In genomic region chr16:28163699-28164584, GRCh38 we compare ENCODE assay signal across 9 cellular contexts. TPM values are rescaled to one million over a fixed set of nuclear protein-coding genes. Genes with fewer than 3 reads are reported as not detected.
A peak's percentile ranks its signal among the peaks of the same experiment; 100 is the strongest.
DNase-seq lines count a peak whose midpoint lies in the region; ATAC-seq, FAIRE-seq and TF ChIP-seq lines count a peak whose summit lies in the region.
"Had no signal": no experiment of that assay in that cellular context is flagged by ENCODE, and none has a peak within 500 bp of the region (broad histone marks: within the 10 kb centered on the region; RNA-seq: fewer than 3 reads in every experiment).

No MANE protein-coding gene starts in this region.

- H3K27ac ChIP-seq in CD4-positive, alpha-beta memory T cell (ENCODE audit: low read depth, low read length) = no peak overlapping the region
- no peak overlapping the region for H3K27ac ChIP-seq in endothelial cell of umbilical vein (ENCODE audit: insufficient read depth, low read depth, low read length)
- peak overlapping the region in 1 of 4 donors; percentile 33 for H3K27ac ChIP-seq in Peyer's patch

- no peaks in the 10 kb centered on the region for H3K9me1 ChIP-seq in endothelial cell of umbilical vein (replicated peaks; ENCODE audit: control insufficient read depth, extremely low read depth, insufficient read depth, low read length)

- no peak for FAIRE-seq in endothelial cell of umbilical vein (lab: Jason Lieb, UNC)

- H3K27me3 ChIP-seq in CD4-positive, alpha-beta memory T cell (ENCODE audit: insufficient read depth, low read length) = no peaks in the 10 kb centered on the region
- no peaks in the 10 kb centered on the region for H3K27me3 ChIP-seq in endothelial cell of umbilical vein (ENCODE audit: control insufficient read depth in 2 of 2, insufficient read depth in 2 of 2, low read length in 2 of 2)
- no peaks in the 10 kb centered on the region for H3K27me3 ChIP-seq in Peyer's patch

- H3K36me3 ChIP-seq in CD4-positive, alpha-beta memory T cell (ENCODE audit: insufficient read depth, low read length) = peaks cover 42% of the 10 kb centered on the region
- H3K36me3 ChIP-seq in endothelial cell of umbilical vein (ENCODE audit: control insufficient read depth in 2 of 2, extremely low read depth in 1 of 2, insufficient read depth in 2 of 2, low read length in 2 of 2) = peaks cover 4 to 15% of the 10 kb centered on the region in 2 experiments
- H3K36me3 ChIP-seq in Peyer's patch = peaks cover 0 to 44% (median 0%) of the 10 kb centered on the region in 3 donors

- DNase-seq in CD4-positive, alpha-beta memory T cell = no peak
- DNase-seq in NOMO-1 treated with DMSO at 0.1 percent for 48 hours (lab: John Stamatoyannopoulos, UW; ENCODE audit: unreplicated experiment) = peak; percentile 78
- DNase-seq in endothelial cell of umbilical vein (ENCODE audit: low read depth, low spot score) = peak; percentile 11
- DNase-seq in KBM-7 = no peak
- DNase-seq in Peyer's patch = no peak
- DNase-seq in kidney tubule cell (ENCODE audit: low spot score) = no peak
- DNase-seq: KG1 had no signal

- H3K4me2 ChIP-seq in endothelial cell of umbilical vein (ENCODE audit: insufficient read depth, low read length) = no peak overlapping the region

- H3K36me3 Mint-ChIP-seq in CD4-positive, alpha-beta memory T cell = peaks cover 57 to 61% of the 10 kb centered on the region in 2 donors
- peaks cover 35% of the 10 kb centered on the region for H3K36me3 Mint-ChIP-seq in nephron (ENCODE audit: low read depth)

- H3K9me3 ChIP-seq in CD4-positive, alpha-beta memory T cell (ENCODE audit: control insufficient read depth in 1 of 2, low read length in 2 of 2) = no peaks in the 10 kb centered on the region
- no peaks in the 10 kb centered on the region for H3K9me3 ChIP-seq in endothelial cell of umbilical vein (replicated peaks; ENCODE audit: control insufficient read depth, insufficient read depth, low read length)
- no peaks in the 10 kb centered on the region for H3K9me3 ChIP-seq in Peyer's patch

- no peak overlapping the region for H3K4me3 ChIP-seq in CD4-positive, alpha-beta memory T cell (ENCODE audit: low read length in 2 of 2)
- no peak overlapping the region for H3K4me3 ChIP-seq in endothelial cell of umbilical vein (replicated peaks in 1 of 3; ENCODE audit: insufficient read depth in 1 of 3, low read depth in 1 of 3, low read length in 3 of 3)
- H3K4me3 ChIP-seq in Peyer's patch = no peak overlapping the region

- ATAC-seq in GM19035 (IDR thresholded peaks at IDR 0.05; ENCODE audit: unreplicated experiment) = no peak

- no peak for TF ChIP-seq CTCF in endothelial cell of umbilical vein (IDR thresholded peaks at IDR 0.05; ENCODE audit: extremely low read depth in 1 of 2, insufficient read depth in 1 of 2, low read depth in 1 of 2, low read length in 2 of 2)
- TF ChIP-seq CTCF in nephron (IDR thresholded peaks at IDR 0.05; ENCODE audit: unreplicated experiment in 3 of 3) = no peak
- TF ChIP-seq CTCF in Peyer's patch (IDR thresholded peaks at IDR 0.05) = no peak

- no peaks in the 10 kb centered on the region for H3K27me3 Mint-ChIP-seq in CD4-positive, alpha-beta memory T cell
- no peaks in the 10 kb centered on the region for H3K27me3 Mint-ChIP-seq in nephron (ENCODE audit: low read depth)

- H3K4me1 Mint-ChIP-seq in CD4-positive, alpha-beta memory T cell = peaks cover 54 to 91% (median 75%) of the 10 kb centered on the region in 4 donors
- H3K4me1 Mint-ChIP-seq in nephron = peaks cover 31% of the 10 kb centered on the region

- peaks cover 57% of the 10 kb centered on the region for H3K79me2 ChIP-seq in endothelial cell of umbilical vein (ENCODE audit: control insufficient read depth, insufficient read depth, low read length)

- no peaks in the 10 kb centered on the region for H4K20me1 ChIP-seq in endothelial cell of umbilical vein (replicated peaks; ENCODE audit: control insufficient read depth, extremely low read depth, insufficient read depth, low read length)

- dilution Hi-C loops in endothelial cell of umbilical vein (cut with MboI; ENCODE audit: extremely low pct_ligation_motif_present, low sequenced_read_pairs) = no loop called here

- H2AFZ ChIP-seq in endothelial cell of umbilical vein (ENCODE audit: low read depth, low read length) = no peak overlapping the region

- TF ChIP-seq POLR2A in endothelial cell of umbilical vein (IDR thresholded peaks at IDR 0.05; ENCODE audit: low read depth, low read length) (no peak), Peyer's patch (IDR thresholded peaks at IDR 0.05) (no peak)

- no peak overlapping the region for H3K9ac ChIP-seq in endothelial cell of umbilical vein (replicated peaks; ENCODE audit: extremely low read depth, insufficient read depth, low read length)

- CTCF ChIA-PET in CD4-positive, alpha-beta memory T cell (lab: Charles Lee; ENCODE audit: partially characterized antibody) = interaction anchor here (1.0 to 1.9 kb wide), 5 partner anchors 9 to 54 kb away, joined by 3 to 7 read pairs (median 5); no protein-coding TSS in a partner anchor
- CTCF ChIA-PET in endothelial cell of umbilical vein (lab: Charles Lee) = interaction anchor here (1.1 kb wide), 1 partner anchor 8 kb away, joined by 4 read pairs; no protein-coding TSS in a partner anchor

- POLR2A ChIA-PET in CD4-positive, alpha-beta memory T cell (lab: Charles Lee; ENCODE audit: partially characterized antibody) = interaction anchor here (1.3 to 6.4 kb wide), 6 partner anchors 13 to 47 kb away, joined by 4 to 33 read pairs (median 7); no protein-coding TSS in a partner anchor
- POLR2A ChIA-PET in endothelial cell of umbilical vein (lab: Charles Lee) = interaction anchor here (0.6 kb wide), 1 partner anchor 10 kb away, joined by 3 read pairs; no protein-coding TSS in a partner anchor

- in situ Hi-C loops in KBM-7 (cut with MboI; ENCODE audit: low pct_unique_long_range_greater_than_20kb, low sequenced_read_pairs) = no loop called here

- BruUV-seq in endothelial cell of umbilical vein (replicated peaks; lab: Mats Ljungman, UMichigan) = no TSS peak

- H3K4me3 Mint-ChIP-seq in CD4-positive, alpha-beta memory T cell = peak overlapping the region in 3 of 8 donors; percentile 2 to 40 (median 22)
- H3K4me3 Mint-ChIP-seq in nephron = no peak overlapping the region

- peaks cover 90% of the 10 kb centered on the region for H3K4me1 ChIP-seq in CD4-positive, alpha-beta memory T cell (ENCODE audit: insufficient read depth, low read length)
- H3K4me1 ChIP-seq in endothelial cell of umbilical vein (ENCODE audit: control insufficient read depth, extremely low read depth, insufficient read depth, low read length) = no peaks in the 10 kb centered on the region
- H3K4me1 ChIP-seq in Peyer's patch = peaks cover 0 to 9% (median 0%) of the 10 kb centered on the region in 4 donors

- H3K9me3 Mint-ChIP-seq in CD4-positive, alpha-beta memory T cell = no peaks in the 10 kb centered on the region
- no peaks in the 10 kb centered on the region for H3K9me3 Mint-ChIP-seq in nephron

- peak overlapping the region; percentile 3 to 91 (median 76) for H3K27ac Mint-ChIP-seq in CD4-positive, alpha-beta memory T cell
- peak overlapping the region in 2 of 3 experiments; percentile 68 to 86 for H3K27ac Mint-ChIP-seq in nephron

- intact Hi-C loops in CD4-positive, alpha-beta memory T cell (cut with micrococcal nuclease) = no loop called here
- intact Hi-C loops in endothelial cell of umbilical vein (cut with micrococcal nuclease) = loop anchor here (5.0 kb wide), 1 partner anchor 43 kb away; no protein-coding TSS in a partner anchor

TF ChIP-seq in endothelial cell of umbilical vein, 7 proteins besides CTCF, POLR2A, EP300 and RAD21:
- no peak for TF ChIP-seq GATA2 (IDR thresholded peaks at IDR 0.05; ENCODE audit: insufficient read depth, insufficient read length, low read depth, low read length)
- no peak for TF ChIP-seq JUN (IDR thresholded peaks at IDR 0.05; ENCODE audit: borderline replicate concordance, insufficient read depth, insufficient read length, low read depth)
- TF ChIP-seq MAX (IDR thresholded peaks at IDR 0.05; ENCODE audit: insufficient read depth, insufficient read length) = no peak
- TF ChIP-seq MYC (IDR thresholded peaks at IDR 0.05; ENCODE audit: low read depth, low read length) = no peak
- no peak for TF ChIP-seq FOS (IDR thresholded peaks at IDR 0.05; ENCODE audit: borderline replicate concordance, insufficient read depth, low read length)
- no peak for TF ChIP-seq EZH2 (IDR thresholded peaks at IDR 0.05; ENCODE audit: borderline replicate concordance, low read depth, low read length, severe bottlenecking)
- no peak for TF ChIP-seq POLR2AphosphoS5 (IDR thresholded peaks at IDR 0.05; ENCODE audit: insufficient read depth, low read depth, low read length)

RNA-seq across cellular contexts. Expression of gene XPO6, which starts 47.8 kb away (rescaled TPM):
- total RNA-seq in CD4-positive, alpha-beta memory T cell = 100 to 1,000 TPM; 347 to 350 TPM
- polyA plus RNA-seq in CD4-positive, alpha-beta memory T cell = 10 to 100 TPM; 35.7 to 90.7 TPM
- 154 and 170 TPM in 2 replicates for total RNA-seq in endothelial cell of umbilical vein
- polyA plus RNA-seq in endothelial cell of umbilical vein = 272 and 328 TPM in 2 replicates
- 182 and 201 TPM in 2 replicates for polyA plus RNA-seq in endothelial cell of umbilical vein (2011; cell fraction: cytosol; rRNA removed)
- 345 and 383 TPM in 2 replicates for polyA plus RNA-seq in endothelial cell of umbilical vein (2011; cell fraction: nucleus; rRNA removed)
- polyA plus RNA-seq in endothelial cell of umbilical vein (2012) = 117 and 121 TPM in 2 replicates
- 313 and 346 TPM in 2 replicates for polyA minus RNA-seq in endothelial cell of umbilical vein
- 215 TPM for polyA minus RNA-seq in endothelial cell of umbilical vein (2011; cell fraction: cytosol; rRNA and poly(A)+ RNA removed)
- 300 and 415 TPM in 2 replicates for polyA minus RNA-seq in endothelial cell of umbilical vein (2011; cell fraction: nucleus; rRNA and poly(A)+ RNA removed)
- total RNA-seq in Peyer's patch = 100 to 1,000 TPM in 3 of 4 donors, 10 to 100 TPM in 1; 94.7 to 272 (median 130) TPM

Comparison
In these comparisons a context has a peak if more than half of its experiments do, and no peak if none do; other contexts are left out.
1. DNase-seq: peak in NOMO-1 treated with DMSO at 0.1 percent for 48 hours (single experiment) and endothelial cell of umbilical vein (single experiment); none in CD4-positive, alpha-beta memory T cell (0 of 5), KBM-7 (single experiment), Peyer's patch (0 of 3) and kidney tubule cell (single experiment).